15 cellular contexts compared by ENCODE assay signal in genomic region chr9:110252509-110253139, GRCh38. TPM values are rescaled to one million over a fixed set of nuclear protein-coding genes. Genes with fewer than 3 reads are reported as not detected.
DNase-seq lines count a peak whose midpoint lies in the region; ATAC-seq and TF ChIP-seq lines count a peak whose summit lies in the region.
"Had no signal": no experiment of that assay in that cellular context is flagged by ENCODE, and none has a peak within 500 bp of the region (broad histone marks: within the 10 kb centered on the region; RNA-seq: fewer than 3 reads in every experiment).

No MANE protein-coding gene starts in this region.

- peaks cover 43% of the 10 kb centered on the region for H3K4me1 Mint-ChIP-seq in CD4-positive, alpha-beta T cell (ENCODE audit: low read depth)

- TF ChIP-seq CTCF in CD4-positive, alpha-beta T cell (IDR thresholded peaks at IDR 0.05), result no peak
- no peak for TF ChIP-seq CTCF in HL-60 (IDR thresholded peaks at IDR 0.05; ENCODE audit: insufficient read depth, low read length)
- TF ChIP-seq CTCF in astrocyte of the spinal cord (IDR thresholded peaks at IDR 0.05; ENCODE audit: low read depth, low read length), result no peak
- TF ChIP-seq CTCF in lower lobe of right lung (IDR thresholded peaks at IDR 0.05), result no peak

- POLR2A ChIA-PET in CD4-positive, alpha-beta T cell (lab: Charles Lee), result no interaction called here

- in situ Hi-C loops in astrocyte of the spinal cord (cut with HindIII; ENCODE audit: low sequenced_read_pairs), result no loop called here

- H3K9me3 ChIP-seq in CD4-positive, alpha-beta T cell (ENCODE audit: control insufficient read depth, low read length), result no peaks in the 10 kb centered on the region
- no peaks in the 10 kb centered on the region for H3K9me3 ChIP-seq in lower lobe of right lung
- H3K9me3 ChIP-seq: SJCRH30 had no signal

- ATAC-seq in CD4-positive, alpha-beta T cell (ENCODE audit: poor library complexity), result no peak
- ATAC-seq in lower lobe of right lung (no peak), GM19467 (IDR thresholded peaks at IDR 0.05; ENCODE audit: unreplicated experiment) (no peak)

- peaks cover 30% of the 10 kb centered on the region for H3K36me3 Mint-ChIP-seq in CD4-positive, alpha-beta T cell (ENCODE audit: low read depth)

- no peaks in the 10 kb centered on the region for H3K27me3 ChIP-seq in CD4-positive, alpha-beta T cell (ENCODE audit: control insufficient read depth, insufficient read depth, low read length)
- no peaks in the 10 kb centered on the region for H3K27me3 ChIP-seq in HL-60 (ENCODE audit: insufficient read depth, poor library complexity, severe bottlenecking)
- H3K27me3 ChIP-seq in lower lobe of right lung (ENCODE audit: low read depth), result no peaks in the 10 kb centered on the region
- H3K27me3 ChIP-seq: SJCRH30 had no signal

- CTCF ChIA-PET in CD4-positive, alpha-beta T cell (lab: Charles Lee), result no interaction called here

- H3K27me3 Mint-ChIP-seq in CD4-positive, alpha-beta T cell, result no peaks in the 10 kb centered on the region

- peak overlapping the region; percentile 83 for H3K27ac Mint-ChIP-seq in CD4-positive, alpha-beta T cell

- H3K4me3 ChIP-seq in HL-60 (replicated peaks; ENCODE audit: insufficient read depth, low read length) (no peak overlapping the region), astrocyte of the spinal cord (ENCODE audit: low read depth, low read length) (no peak overlapping the region), lower lobe of right lung (no peak overlapping the region)
- H3K4me3 ChIP-seq: SJCRH30 had no signal

- H3K4me3 Mint-ChIP-seq in CD4-positive, alpha-beta T cell, result peak overlapping the region; percentile 53
- H3K4me3 Mint-ChIP-seq: mesothelial cell of epicardium had no signal

- H3K27ac ChIP-seq in CD4-positive, alpha-beta T cell (ENCODE audit: low read depth, low read length), result no peak overlapping the region
- H3K27ac ChIP-seq in HL-60 (replicated peaks), result peak overlapping the region; percentile 50
- H3K27ac ChIP-seq in lower lobe of right lung, result no peak overlapping the region
- H3K27ac ChIP-seq: SJCRH30 had no signal

- H3K36me3 ChIP-seq in lower lobe of right lung, result peaks cover 36% of the 10 kb centered on the region

- DNase-seq in CD4-positive, alpha-beta T cell, result no peak
- DNase-seq in HL-60 (ENCODE audit: low read depth in 1 of 2, low spot score in 1 of 2), result no peak
- peak; percentile 15 for DNase-seq in astrocyte of the spinal cord (ENCODE audit: low read depth, low spot score)
- DNase-seq in lower lobe of right lung, result peak; percentile 50
- DNase-seq in NCI-H2029 (lab: John Stamatoyannopoulos, UW), result no peak
- no peak for DNase-seq in cerebellum (ENCODE audit: low spot score)
- no peak for DNase-seq in NCI-H187 (lab: John Stamatoyannopoulos, UW)
- DNase-seq: activated CD4-positive, alpha-beta T cell treated with anti-CD3 and anti-CD28 coated beads, Interleukin-2, amount 50 U/mL, for 4 hours; cerebellar nuclear complex; IMR-90; NCI-H446; SJCRH30 had no signal

- intact Hi-C loops in CD4-positive, alpha-beta T cell (cut with DNase I, micrococcal nuclease), result loop anchor here in 1 of 2 experiments (10.0 kb wide), 1 partner anchor 1318 kb away; the partner anchor contains the start of genes ABITRAM and ELP1
- intact Hi-C loops in lower lobe of right lung (cut with DNase I), result no loop called here

- peaks cover 38% of the 10 kb centered on the region for H3K4me1 ChIP-seq in lower lobe of right lung

- no peaks in the 10 kb centered on the region for H3K9me3 Mint-ChIP-seq in CD4-positive, alpha-beta T cell
- H3K9me3 Mint-ChIP-seq: mesothelial cell of epicardium had no signal

RNA-seq across cellular contexts. Expression of gene TXN, which starts 3.7 kb away (rescaled TPM):
- total RNA-seq in CD4-positive, alpha-beta T cell, result 10 to 100 TPM; 31.5 to 35.1 TPM
- 170 TPM for total RNA-seq in lower lobe of right lung
- total RNA-seq in cerebellum, result 77.3 TPM

RNA-seq across cellular contexts. Expression of gene C9orf152, which starts 44.7 kb away (rescaled TPM):
- not detected for total RNA-seq in CD4-positive, alpha-beta T cell
- 26.1 TPM for total RNA-seq in lower lobe of right lung
- not detected for total RNA-seq in cerebellum
- total RNA-seq: IMR-90, mesothelial cell of epicardium, SJCRH30, skeletal muscle tissue had no signal

Comparison
In these comparisons a context has a peak if more than half of its experiments do, and no peak if none do; other contexts are left out.
1. DNase-seq: peak in astrocyte of the spinal cord (single experiment) and lower lobe of right lung (single experiment); none in CD4-positive, alpha-beta T cell (0 of 10), HL-60 (0 of 2), NCI-H2029 (single experiment), cerebellum (single experiment) and NCI-H187 (0 of 2).
2. RNA of gene C9orf152, which starts 44.7 kb away (total RNA-seq): 26.1 TPM in lower lobe of right lung (single experiment); not detected in cerebellum (single experiment) and not detected in CD4-positive, alpha-beta T cell; every median in the first group is over 10 times any median in the second.